8 cellular contexts compared by ENCODE assay signal in the genomic region with DNA sequence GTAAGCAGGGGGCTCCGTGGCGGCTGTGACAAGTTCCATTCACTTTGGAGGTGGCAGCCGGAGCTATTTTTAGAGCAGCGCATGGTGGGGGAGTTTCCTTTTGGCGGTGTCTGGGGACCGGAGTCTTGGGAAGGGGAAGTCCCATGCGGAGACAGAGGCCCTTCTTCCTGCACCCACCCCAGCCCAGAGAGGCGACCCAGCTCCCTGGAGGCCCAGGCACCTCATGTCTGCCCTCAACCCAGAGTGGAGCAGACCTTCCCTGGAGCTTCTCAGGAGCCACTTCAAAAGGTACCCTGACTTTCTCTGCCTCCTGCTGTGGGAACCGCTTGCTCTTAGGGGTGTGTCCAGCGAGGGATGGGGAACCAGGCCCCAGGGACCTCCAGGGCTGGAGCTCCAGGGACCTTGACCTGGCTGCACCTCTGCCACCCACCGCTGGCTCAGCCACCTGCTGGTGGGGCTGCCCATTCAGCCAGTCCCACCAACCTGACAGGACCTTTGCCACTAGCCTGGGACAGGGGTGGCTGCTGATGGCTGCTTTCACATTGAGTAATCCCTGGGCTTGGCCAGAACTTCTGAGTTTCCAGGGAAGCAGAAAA. TPM values are rescaled to one million over a fixed set of nuclear protein-coding genes. Genes with fewer than 3 reads are reported as not detected.
DNase-seq lines count a peak whose midpoint lies in the region; ATAC-seq and TF ChIP-seq lines count a peak whose summit lies in the region.

No MANE protein-coding gene starts in this region.

- H3K9ac ChIP-seq in MM.1S (ENCODE audit: low read length), result no peak overlapping the region

- H3K4me2 ChIP-seq in MM.1S (ENCODE audit: low read depth, low read length), result no peak overlapping the region

- intact Hi-C loops in left ventricle myocardium superior (cut with micrococcal nuclease), result no loop called here

- H3K4me3 ChIP-seq in MM.1S (ENCODE audit: low read length), result no peak overlapping the region

- peak; percentile 44 for ATAC-seq in GM18870 (IDR thresholded peaks at IDR 0.05; ENCODE audit: unreplicated experiment)
- ATAC-seq in HG02973 (IDR thresholded peaks at IDR 0.05; ENCODE audit: unreplicated experiment), result peak; percentile 30
- peak; percentile 61 for ATAC-seq in left ventricle myocardium superior

- peaks cover 4% of the 10 kb centered on the region for H3F3A ChIP-seq in MM.1S (ENCODE audit: insufficient read depth, low read length)

- peaks cover 13% of the 10 kb centered on the region for H3K79me2 ChIP-seq in MM.1S (ENCODE audit: low read length)

- H3K27me3 ChIP-seq in MM.1S (replicated peaks; ENCODE audit: insufficient read depth, low read length), result no peaks in the 10 kb centered on the region

- DNase-seq in UCSD-AML1 (lab: John Stamatoyannopoulos, UW; ENCODE audit: unreplicated experiment) (peak; percentile 82), left ventricle myocardium superior (peak; percentile 51), NCI-H69 (lab: John Stamatoyannopoulos, UW) (no peak), MM.1S (no peak)
- DNase-seq in stimulated activated CD8-positive, alpha-beta memory T cell treated with anti-CD3 and anti-CD28 coated beads, Interleukin-7, amount 100 ng/mL, for 4 hours (ENCODE audit: low read depth in 2 of 2), result peak; percentile 32 to 33
- no peak for DNase-seq in effector CD4-positive, alpha-beta T cell

- no peaks in the 10 kb centered on the region for H3K9me3 ChIP-seq in MM.1S (replicated peaks; ENCODE audit: insufficient read depth, low read length)

- no peak overlapping the region for H2AFZ ChIP-seq in MM.1S (ENCODE audit: low read length)

- H4K20me1 ChIP-seq in MM.1S (ENCODE audit: insufficient read depth, low read length), result no peaks in the 10 kb centered on the region

- TF ChIP-seq CTCF in MM.1S (IDR thresholded peaks at IDR 0.05; ENCODE audit: low read length), result no peak

- H3K36me3 ChIP-seq in MM.1S (replicated peaks; ENCODE audit: insufficient read depth, low read length), result no peaks in the 10 kb centered on the region

- peaks cover 12% of the 10 kb centered on the region for H3K4me1 ChIP-seq in MM.1S (ENCODE audit: low read length)

- H3K9me2 ChIP-seq in MM.1S (replicated peaks; ENCODE audit: insufficient read depth, low read length), result no peaks in the 10 kb centered on the region

- H3K27ac ChIP-seq in MM.1S (ENCODE audit: low read length), result no peak overlapping the region

RNA-seq across cellular contexts. Expression of a gene that starts 34.1 kb away (rescaled TPM):
- total RNA-seq in left ventricle myocardium superior, result 7.7 TPM

Comparison
In these comparisons a context has a peak if more than half of its experiments do, and no peak if none do; other contexts are left out.
1. DNase-seq: peak in UCSD-AML1 (single experiment), left ventricle myocardium superior (single experiment) and stimulated activated CD8-positive, alpha-beta memory T cell treated with anti-CD3 and anti-CD28 coated beads, Interleukin-7, amount 100 ng/mL, for 4 hours (2 of 2); none in effector CD4-positive, alpha-beta T cell (single experiment), NCI-H69 (single experiment) and MM.1S (single experiment).
2. Peak in every context shown above with its lines, with median percentiles within 50 percentile points of each other: ATAC-seq.